Comparison of ENCODE assay signal across 8 cellular contexts in the genomic region with DNA sequence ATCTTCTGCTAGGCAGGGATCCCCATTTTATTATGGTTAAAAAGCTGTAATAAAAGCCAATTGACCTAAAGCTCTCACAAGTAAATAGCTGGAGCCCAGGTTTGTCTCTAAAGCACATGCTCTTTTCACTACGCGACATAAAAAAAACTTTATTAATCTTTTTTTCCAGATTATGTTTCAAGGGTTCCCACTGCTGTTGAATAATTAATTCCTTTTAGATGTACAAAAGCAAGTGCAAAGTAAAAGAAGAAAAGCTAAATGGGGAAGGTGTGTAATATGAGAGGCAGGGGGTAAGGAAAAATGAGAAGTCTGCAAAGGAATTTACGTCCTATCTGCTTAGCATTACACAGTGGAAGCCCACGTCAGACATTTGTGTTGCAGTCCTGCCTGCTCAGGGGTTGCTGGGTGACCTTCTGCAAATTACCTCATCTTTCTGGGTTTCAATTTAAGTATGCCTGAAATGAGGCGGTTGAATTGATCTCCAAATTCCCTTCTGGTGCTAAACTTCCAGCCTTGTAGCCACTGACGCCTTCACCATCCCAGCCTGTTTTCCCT. TPM values are rescaled to one million over a fixed set of nuclear protein-coding genes. Genes with fewer than 3 reads are reported as not detected.
DNase-seq lines count a peak whose midpoint lies in the region; ATAC-seq, FAIRE-seq and TF ChIP-seq lines count a peak whose summit lies in the region.

No MANE protein-coding gene starts in this region.

- peak; percentile 64 for FAIRE-seq in astrocyte (lab: Jason Lieb, UNC)

- POLR2A ChIA-PET in Panc1 (lab: Charles Lee) = interaction anchor here (0.6 to 1.6 kb wide), 5 partner anchors 11 to 503 kb away, joined by 3 to 8 read pairs (median 4); no protein-coding TSS in a partner anchor

- H3K27me3 ChIP-seq in Panc1 (ENCODE audit: control insufficient read depth, insufficient read depth, low read length) = 0 out of 2 replicates have a peak, but pooled peaks cover 2% of the 10 kb centered on the region
- no peaks in the 10 kb centered on the region for H3K27me3 ChIP-seq in astrocyte (ENCODE audit: insufficient read depth, low read length)
- H3K27me3 ChIP-seq in iPS-15b (ENCODE audit: control insufficient read depth, insufficient read depth, low read length) = no peaks in the 10 kb centered on the region
- H3K27me3 ChIP-seq in skeletal muscle satellite cell (ENCODE audit: control insufficient read depth, insufficient read depth, low read length) = no peaks in the 10 kb centered on the region

- H3K36me3 ChIP-seq in Panc1 (ENCODE audit: control insufficient read depth, insufficient read depth, low read length) = peaks cover 11% of the 10 kb centered on the region
- H3K36me3 ChIP-seq in astrocyte (ENCODE audit: insufficient read depth, low read length) = no peaks in the 10 kb centered on the region
- H3K36me3 ChIP-seq in iPS-15b (ENCODE audit: control insufficient read depth, insufficient read depth, low read length) = no peaks in the 10 kb centered on the region
- peaks cover 15% of the 10 kb centered on the region for H3K36me3 ChIP-seq in skeletal muscle satellite cell (ENCODE audit: insufficient read depth, low read length)

- H3K27me3 Mint-ChIP-seq in astrocyte (ENCODE audit: low read depth, unreplicated experiment) = no peaks in the 10 kb centered on the region

- CTCF ChIA-PET in Panc1 (lab: Charles Lee) = no interaction called here

- DNase-seq in AG08396 (ENCODE audit: low spot score) (peak; percentile 58), Panc1 (ENCODE audit: low read depth, low spot score) (no peak), astrocyte (ENCODE audit: low read depth) (peak; percentile 96), NCI-H1436 treated with DMSO at 0.1 percent for 48 hours (lab: John Stamatoyannopoulos, UW) (no peak)

- H3K9me3 Mint-ChIP-seq in astrocyte (ENCODE audit: unreplicated experiment) = peaks cover 3% of the 10 kb centered on the region

- peaks cover 13% of the 10 kb centered on the region for H3K36me3 Mint-ChIP-seq in astrocyte (ENCODE audit: low read depth, unreplicated experiment)

- peak overlapping the region; percentile 99 for H3K27ac Mint-ChIP-seq in astrocyte (ENCODE audit: unreplicated experiment)

- H3K27ac ChIP-seq in Panc1 (ENCODE audit: low read length) (peak overlapping the region; percentile 55), astrocyte (ENCODE audit: low read depth, low read length) (peak overlapping the region; percentile 98)

- no peaks in the 10 kb centered on the region for H4K20me1 ChIP-seq in astrocyte (ENCODE audit: insufficient read depth, low read length)

- H3K9me3 ChIP-seq in Panc1 (ENCODE audit: control insufficient read depth, insufficient read depth, low read depth, low read length) (no peaks in the 10 kb centered on the region), astrocyte (ENCODE audit: insufficient read depth, low read depth, low read length) (no peaks in the 10 kb centered on the region), iPS-15b (ENCODE audit: control insufficient read depth, insufficient read depth, low read length) (no peaks in the 10 kb centered on the region), skeletal muscle satellite cell (replicated peaks; ENCODE audit: low read length) (no peaks in the 10 kb centered on the region)

- H3K4me1 ChIP-seq in Panc1 (ENCODE audit: control insufficient read depth, insufficient read depth, low read length) (peaks cover 13% of the 10 kb centered on the region), astrocyte (ENCODE audit: insufficient read depth, low read length) (peaks cover 13% of the 10 kb centered on the region), iPS-15b (ENCODE audit: control insufficient read depth, insufficient read depth, low read length) (no peaks in the 10 kb centered on the region), skeletal muscle satellite cell (ENCODE audit: control insufficient read depth, insufficient read depth, low read length) (peaks cover 20% of the 10 kb centered on the region)

- peak overlapping the region; percentile 96 for H3K9ac ChIP-seq in astrocyte (ENCODE audit: low read length)
- no peak overlapping the region for H3K9ac ChIP-seq in iPS-15b (ENCODE audit: low read depth, low read length)
- H3K9ac ChIP-seq in skeletal muscle satellite cell (ENCODE audit: low read depth, low read length) = peak overlapping the region; percentile 92

- intact Hi-C loops in Panc1 (cut with micrococcal nuclease; ENCODE audit: unreplicated experiment) = no loop called here

- H3K4me2 ChIP-seq in astrocyte (ENCODE audit: low read length) = peak overlapping the region; percentile 96
- peak overlapping the region; percentile 93 for H3K4me2 ChIP-seq in skeletal muscle satellite cell (ENCODE audit: low read length)

- TF ChIP-seq CTCF in Panc1 (IDR thresholded peaks at IDR 0.05) (no peak), astrocyte (IDR thresholded peaks at IDR 0.05; ENCODE audit: insufficient read depth, low read depth, low read length) (no peak)

- ATAC-seq in GM18861 (IDR thresholded peaks at IDR 0.05; ENCODE audit: unreplicated experiment) (peak; percentile 19), HG03097 (IDR thresholded peaks at IDR 0.05; ENCODE audit: low FRiP score, unreplicated experiment) (peak; percentile 8), Panc1 (peak; percentile 17)

- H3K4me3 Mint-ChIP-seq in astrocyte (ENCODE audit: unreplicated experiment) = peak overlapping the region; percentile 93

- H2AFZ ChIP-seq in astrocyte (ENCODE audit: low read depth, low read length) = no peak overlapping the region

- peaks cover 42% of the 10 kb centered on the region for H3K79me2 ChIP-seq in astrocyte (ENCODE audit: insufficient read depth, low read length)

- H3K4me3 ChIP-seq in Panc1 (ENCODE audit: low read depth in 2 of 2, low read length in 2 of 2) (peak overlapping the region; percentile 68 to 94), astrocyte (ENCODE audit: insufficient read depth, low read depth, low read length) (peak overlapping the region; percentile 72), iPS-15b (ENCODE audit: low read depth, low read length) (peak overlapping the region; percentile 59), skeletal muscle satellite cell (ENCODE audit: low read length) (peak overlapping the region; percentile 77)

- in situ Hi-C loops in Panc1 (cut with HindIII; ENCODE audit: low pct_unique_long_range_greater_than_20kb, low sequenced_read_pairs) = loop anchor here (25.0 kb wide), 1 partner anchor 115 kb away; no protein-coding TSS in a partner anchor

- H3K4me1 Mint-ChIP-seq in astrocyte (ENCODE audit: low read depth, unreplicated experiment) = peaks cover 16% of the 10 kb centered on the region

- BruUV-seq in Panc1 (replicated peaks; lab: Mats Ljungman, UMichigan) = TSS peak; percentile 88

RNA-seq across cellular contexts. Expression of gene NABP1, which starts 0.8 kb away (rescaled TPM):
- total RNA-seq in Panc1 (2021; ENCODE audit: unreplicated experiment) (38.7 TPM), astrocyte (181 and 213 TPM in 2 replicates)
- 10.0 TPM for polyA plus RNA-seq in Panc1 (2012; ENCODE audit: insufficient read length)
- total RNA-seq in skeletal muscle satellite cell (2012; rRNA removed) = 62.9 and 107 TPM in 2 replicates

Comparison
In these comparisons a context has a peak if more than half of its experiments do, and no peak if none do; other contexts are left out.
1. DNase-seq: peak in AG08396 (single experiment) and astrocyte (single experiment); none in Panc1 (single experiment) and NCI-H1436 treated with DMSO at 0.1 percent for 48 hours (single experiment).
2. Peak in every context shown above with its lines, with median percentiles within 50 percentile points of each other: ATAC-seq and H3K4me3 ChIP-seq.